In genomic region chr10:77319557-77319956, GRCh38 we compare ENCODE assay signal across 18 cellular contexts.
DNase-seq lines count a peak whose midpoint lies in the region; ATAC-seq and TF ChIP-seq lines count a peak whose summit lies in the region.
"Had no signal": no experiment of that assay in that cellular context is flagged by ENCODE, and none has a peak within 500 bp of the region (broad histone marks: within the 10 kb centered on the region; RNA-seq: fewer than 3 reads in every experiment).

No MANE protein-coding gene starts in this region.

- intact Hi-C loops in left lung (cut with DNase I) (no loop called here), mammary epithelial cell (cut with micrococcal nuclease) (no loop called here)

- H3K27ac ChIP-seq in left lung (no peak overlapping the region), mammary epithelial cell (ENCODE audit: insufficient read depth, low read depth, low read length) (no peak overlapping the region)
- H3K27ac ChIP-seq: prostate gland had no signal

- no peaks in the 10 kb centered on the region for H4K20me1 ChIP-seq in mammary epithelial cell (ENCODE audit: insufficient read depth, low read length)

- H3K4me1 ChIP-seq in adipocyte (ENCODE audit: control insufficient read depth, insufficient read depth, low read length) (peaks cover 7% of the 10 kb centered on the region), left lung (no peaks in the 10 kb centered on the region), mammary epithelial cell (ENCODE audit: insufficient read depth, low read length) (peaks cover 18% of the 10 kb centered on the region)
- H3K4me1 ChIP-seq: prostate gland had no signal

- no peaks in the 10 kb centered on the region for H3K79me2 ChIP-seq in mammary epithelial cell (ENCODE audit: insufficient read depth, low read length)

- POLR2A ChIA-PET in GM10248 (lab: Yijun Ruan, JAX): no interaction called here

- no TSS peak for BruUV-seq in mammary epithelial cell (replicated peaks; lab: Mats Ljungman, UMichigan)

- H3K4me3 ChIP-seq in HFF-Myc (replicated peaks; ENCODE audit: low read depth, low read length): no peak overlapping the region
- no peak overlapping the region for H3K4me3 ChIP-seq in adipocyte (ENCODE audit: low read length)
- no peak overlapping the region for H3K4me3 ChIP-seq in left lung
- no peak overlapping the region for H3K4me3 ChIP-seq in mammary epithelial cell (replicated peaks in 1 of 3; ENCODE audit: insufficient read depth in 1 of 3, low read depth in 2 of 3, low read length in 3 of 3)
- H3K4me3 ChIP-seq: prostate gland had no signal

- H3K9ac ChIP-seq in adipocyte (ENCODE audit: low read length): no peak overlapping the region
- H3K9ac ChIP-seq in mammary epithelial cell (ENCODE audit: insufficient read depth, low read length): no peak overlapping the region

- dilution Hi-C loops in mammary epithelial cell (cut with HindIII; ENCODE audit: low sequenced_read_pairs): no loop called here

- ATAC-seq in left lung: peak; percentile 40
- no peak for ATAC-seq in HG02588 (IDR thresholded peaks at IDR 0.05; ENCODE audit: unreplicated experiment)
- ATAC-seq: activated CD4-positive, CD25-positive, alpha-beta regulatory T cell treated with anti-CD3 and anti-CD28 coated beads, Interleukin-2, amount 50 U/mL, for 24 hours; activated T-cell treated with anti-CD3 and anti-CD28 coated beads, Interleukin-2, amount 50 U/mL, for 72 hours; esophagus mucosa; stimulated activated effector memory CD8-positive, alpha-beta T cell treated with anti-CD3 and anti-CD28 coated beads, Interleukin-12 subunit alpha, Interleukin-12 subunit beta, amount 100 ng/mL, for 72 hours had no signal

- no peak overlapping the region for H3K4me2 ChIP-seq in mammary epithelial cell (ENCODE audit: insufficient read depth, low read depth, low read length)

- in situ Hi-C loops in mammary epithelial cell (cut with MboI; ENCODE audit: low sequenced_read_pairs in 2 of 2): no loop called here

- no peak overlapping the region for H2AFZ ChIP-seq in mammary epithelial cell (ENCODE audit: low read depth, low read length)

- CTCF ChIA-PET in GM10248 (lab: Yijun Ruan, JAX): no interaction called here
- CTCF ChIA-PET in mammary epithelial cell (lab: Charles Lee; ENCODE audit: low non-redundant PET): no interaction called here

- 100% methylated on average over 3 of the region's 3 CpGs for WGBS in mammary epithelial cell (ENCODE audit: low coverage, missing lambda C conversion rate)

- no peak for TF ChIP-seq CTCF in HFF-Myc (IDR thresholded peaks at IDR 0.05; ENCODE audit: low read depth, low read length, missing control alignments)
- no peak for TF ChIP-seq CTCF in left lung (IDR thresholded peaks at IDR 0.05)
- TF ChIP-seq CTCF in GM10248 (IDR thresholded peaks at IDR 0.05; ENCODE audit: control extremely low read depth, extremely low read depth, low read depth, missing control alignments): no peak
- TF ChIP-seq CTCF in mammary epithelial cell (conservative IDR thresholded peaks at IDR 0.05 in 1 of 2, IDR thresholded peaks at IDR 0.05 in 1 of 2; ENCODE audit: extremely low read depth in 1 of 2, insufficient read depth in 1 of 2, low read depth in 1 of 2, low read length in 2 of 2): no peak

- H3K36me3 ChIP-seq in adipocyte (ENCODE audit: control insufficient read depth, insufficient read depth, low read length, severe bottlenecking) (no peaks in the 10 kb centered on the region), left lung (no peaks in the 10 kb centered on the region), mammary epithelial cell (ENCODE audit: insufficient read depth, low read length) (no peaks in the 10 kb centered on the region)
- H3K36me3 ChIP-seq: prostate gland had no signal

- H3K27me3 ChIP-seq in adipocyte (replicated peaks; ENCODE audit: control insufficient read depth, insufficient read depth, low read length): no peaks in the 10 kb centered on the region
- no peaks in the 10 kb centered on the region for H3K27me3 ChIP-seq in left lung
- H3K27me3 ChIP-seq in mammary epithelial cell (ENCODE audit: insufficient read depth, low read length): no peaks in the 10 kb centered on the region

- DNase-seq in AG08395 (ENCODE audit: low spot score) (peak; percentile 25), HFF-Myc (ENCODE audit: extremely low read depth, low read depth) (peak; percentile 48), adipocyte (ENCODE audit: low read depth) (peak; percentile 18), left lung (no peak), globus pallidus (ENCODE audit: low spot score) (no peak), GM10248 (ENCODE audit: extremely low spot score) (no peak), mammary epithelial cell (no peak)
- DNase-seq: activated T-cell treated with anti-CD3 and anti-CD28 coated beads, Interleukin-2, amount 50 U/mL, for 72 hours; central memory CD4-positive, alpha-beta T cell; hippocampal formation; NCI-H187 treated with DMSO at 0.1 percent for 48 hours; NCI-H748 treated with DMSO at 0.1 percent for 48 hours; trophoblast cell had no signal

- H3K9me3 ChIP-seq in adipocyte (ENCODE audit: control insufficient read depth, low read length) (no peaks in the 10 kb centered on the region), left lung (no peaks in the 10 kb centered on the region), mammary epithelial cell (replicated peaks; ENCODE audit: insufficient read depth, low read length) (no peaks in the 10 kb centered on the region)
- H3K9me3 ChIP-seq: prostate gland had no signal

Comparison
In these comparisons a context has a peak if more than half of its experiments do, and no peak if none do; other contexts are left out.
1. DNase-seq: peak in AG08395 (single experiment), HFF-Myc (single experiment) and adipocyte (single experiment); none in left lung (0 of 2), globus pallidus (single experiment), GM10248 (single experiment) and mammary epithelial cell (single experiment).